Comparison of ENCODE assay signal across 17 cellular contexts in genomic region chr7:151542606-151543130, GRCh38. TPM values are rescaled to one million over a fixed set of nuclear protein-coding genes. Genes with fewer than 3 reads are reported as not detected.
DNase-seq lines count a peak whose midpoint lies in the region; ATAC-seq and TF ChIP-seq lines count a peak whose summit lies in the region.
"Had no signal": no experiment of that assay in that cellular context is flagged by ENCODE, and none has a peak within 500 bp of the region (broad histone marks: within the 10 kb centered on the region; RNA-seq: fewer than 3 reads in every experiment).

No MANE protein-coding gene starts in this region.

- H3K27ac ChIP-seq in GM23338 (ENCODE audit: low read depth) = no peak overlapping the region
- no peak overlapping the region for H3K27ac ChIP-seq in psoas muscle
- H3K27ac ChIP-seq: GM23248, HL-60 had no signal

- intact Hi-C loops in psoas muscle (cut with DNase I) = no loop called here
- intact Hi-C loops in activated naive CD4-positive, alpha-beta T cell treated with anti-CD3 and anti-CD28 coated beads for 36 hours (cut with micrococcal nuclease) = no loop called here

- no peaks in the 10 kb centered on the region; the same call in 2 of the 3 replicates for H3K9me3 Mint-ChIP-seq in GM23338
- no peaks in the 10 kb centered on the region for H3K9me3 Mint-ChIP-seq in activated naive CD4-positive, alpha-beta T cell treated with anti-CD3 and anti-CD28 coated beads for 36 hours
- H3K9me3 Mint-ChIP-seq: HFFc6 had no signal

- ATAC-seq in GM23338 (no peak), psoas muscle (peak; percentile 3 to 39 (median 21))

- H3K27me3 Mint-ChIP-seq in GM23338 (ENCODE audit: insufficient read depth, low read depth, poor library complexity) = peaks cover 2% of the 10 kb centered on the region
- peaks cover 3% of the 10 kb centered on the region for H3K27me3 Mint-ChIP-seq in activated naive CD4-positive, alpha-beta T cell treated with anti-CD3 and anti-CD28 coated beads for 36 hours (ENCODE audit: low read depth)

- CTCF ChIA-PET in activated naive CD4-positive, alpha-beta T cell treated with anti-CD3 and anti-CD28 coated beads for 36 hours (lab: Charles Lee) = no interaction called here

- no peak overlapping the region for H3K4me3 Mint-ChIP-seq in GM23338
- no peak overlapping the region for H3K4me3 Mint-ChIP-seq in activated naive CD4-positive, alpha-beta T cell treated with anti-CD3 and anti-CD28 coated beads for 36 hours
- H3K4me3 Mint-ChIP-seq: CD4-positive, CD25-positive, alpha-beta regulatory T cell; HFFc6 had no signal

- DNase-seq in GM23338 (ENCODE audit: low spot score) (no peak), LoVo (ENCODE audit: low spot score) (peak; percentile 58), cerebellar cortex (ENCODE audit: low spot score) (peak; percentile 66), psoas muscle (no peak), midbrain (lab: John Stamatoyannopoulos, UW) (no peak), NCI-H2196 (lab: John Stamatoyannopoulos, UW; ENCODE audit: unreplicated experiment) (no peak), inferior parietal cortex (ENCODE audit: extremely low spot score) (no peak)
- no peak for DNase-seq in activated naive CD4-positive, alpha-beta T cell treated with anti-CD3 and anti-CD28 coated beads for 36 hours
- DNase-seq: ACHN; BE2C; CD4-positive, CD25-positive, alpha-beta regulatory T cell; DMS153; GDM1; GM23248; HCEC 1CT; HFFc6 had no signal

- H3K36me3 Mint-ChIP-seq in GM23338 (ENCODE audit: low read depth) = no peaks in the 10 kb centered on the region
- no peaks in the 10 kb centered on the region for H3K36me3 Mint-ChIP-seq in activated naive CD4-positive, alpha-beta T cell treated with anti-CD3 and anti-CD28 coated beads for 36 hours (ENCODE audit: low read depth)
- H3K36me3 Mint-ChIP-seq: CD4-positive, CD25-positive, alpha-beta regulatory T cell had no signal

- H3K27me3 ChIP-seq in GM23338 (ENCODE audit: insufficient read depth) = no peaks in the 10 kb centered on the region
- H3K27me3 ChIP-seq in psoas muscle (ENCODE audit: insufficient read depth in 3 of 3, low read length in 2 of 3) = no peaks in the 10 kb centered on the region

- H3K4me1 Mint-ChIP-seq in GM23338 = peaks cover 16% of the 10 kb centered on the region
- peaks cover 7% of the 10 kb centered on the region for H3K4me1 Mint-ChIP-seq in activated naive CD4-positive, alpha-beta T cell treated with anti-CD3 and anti-CD28 coated beads for 36 hours (ENCODE audit: low read depth)

- no peaks in the 10 kb centered on the region for H4K20me1 ChIP-seq in GM23338 (replicated peaks; ENCODE audit: insufficient read depth)

- no peaks in the 10 kb centered on the region for H3F3A ChIP-seq in GM23338 (replicated peaks; ENCODE audit: low read depth)

- H3K9me3 ChIP-seq in psoas muscle = no peaks in the 10 kb centered on the region
- H3K9me3 ChIP-seq: BE2C had no signal

- no peak overlapping the region for H3K4me2 ChIP-seq in GM23338

- H3K79me2 ChIP-seq in GM23338 (replicated peaks; ENCODE audit: insufficient read depth) = no peaks in the 10 kb centered on the region

- H3K4me1 ChIP-seq in GM23338 (ENCODE audit: insufficient read depth) = no peaks in the 10 kb centered on the region
- peaks cover 13% of the 10 kb centered on the region for H3K4me1 ChIP-seq in psoas muscle

- H3K36me3 ChIP-seq in GM23338 (ENCODE audit: insufficient read depth) = no peaks in the 10 kb centered on the region
- no peaks in the 10 kb centered on the region for H3K36me3 ChIP-seq in psoas muscle (ENCODE audit: insufficient read depth in 1 of 2, low read depth in 1 of 2)
- H3K36me3 ChIP-seq: BE2C had no signal

- peak overlapping the region; percentile 78 for H2AFZ ChIP-seq in GM23338
- H2AFZ ChIP-seq: GM23248 had no signal

- H3K27ac Mint-ChIP-seq in GM23338 = no peak overlapping the region
- no peak overlapping the region for H3K27ac Mint-ChIP-seq in activated naive CD4-positive, alpha-beta T cell treated with anti-CD3 and anti-CD28 coated beads for 36 hours
- H3K27ac Mint-ChIP-seq: CD4-positive, CD25-positive, alpha-beta regulatory T cell; HFFc6 had no signal

- peaks cover 5% of the 10 kb centered on the region; the same call in 1 of the 2 replicates for H3K9me2 ChIP-seq in GM23338 (ENCODE audit: insufficient read depth)

- no peak overlapping the region for H3K4me3 ChIP-seq in GM23338
- H3K4me3 ChIP-seq in psoas muscle = no peak overlapping the region
- H3K4me3 ChIP-seq: GM23248 had no signal

- 53 to 73% (median 56%) methylated on average over 6 of the region's 6 CpGs for WGBS in psoas muscle, 3 donors

- TF ChIP-seq CTCF in GM23338 (conservative IDR thresholded peaks at IDR 0.05; ENCODE audit: low read depth in 2 of 2) = no peak
- no peak for TF ChIP-seq CTCF in psoas muscle (IDR thresholded peaks at IDR 0.05)

TF ChIP-seq in GM23338, 12 proteins besides CTCF, POLR2A, EP300 and RAD21:
- no peak for TF ChIP-seq EZH2 (IDR thresholded peaks at IDR 0.05; ENCODE audit: low read depth, unreplicated experiment)
- TF ChIP-seq ZNF331 (CRISPR knock-in tag; IDR thresholded peaks at IDR 0.05; ENCODE audit: low read depth) = no peak
- TF ChIP-seq ZNF114 (CRISPR knock-in tag; IDR thresholded peaks at IDR 0.05) = no peak
- TF ChIP-seq ETS1 (IDR thresholded peaks at IDR 0.05) = no peak
- TF ChIP-seq POLR2AphosphoS5 (IDR thresholded peaks at IDR 0.05; ENCODE audit: low read depth) = no peak
- TF ChIP-seq CREB1 (CRISPR knock-in tag; IDR thresholded peaks at IDR 0.05; ENCODE audit: low read depth) = no peak
- no peak for TF ChIP-seq JUNB (IDR thresholded peaks at IDR 0.05; ENCODE audit: unreplicated experiment)
- TF ChIP-seq EZH2phosphoT487 (IDR thresholded peaks at IDR 0.05; ENCODE audit: unreplicated experiment) = no peak
- TF ChIP-seq STAT1 (IDR thresholded peaks at IDR 0.05; ENCODE audit: unreplicated experiment) = no peak

RNA-seq across cellular contexts. Expression of gene RHEB, which starts 23.0 kb away (rescaled TPM):
- total RNA-seq in GM23338 (2014; rRNA removed; shearing (Covaris generic)) = 94.0 and 101 TPM in 2 replicates
- polyA plus RNA-seq in GM23338 (2016; fragmentation: Nextera tagmentation; extraction: Ambion mirVana) (209 and 239 TPM in 2 replicates), psoas muscle (100 to 1,000 TPM; 167 to 248 (median 176) TPM)
- total RNA-seq in psoas muscle = 100 to 1,000 TPM in 3 of 4 donors, 10 to 100 TPM in 1; 98.0 to 191 (median 142) TPM
- 10 to 100 TPM; 58.7 to 62.7 TPM for total RNA-seq in activated naive CD4-positive, alpha-beta T cell treated with anti-CD3 and anti-CD28 coated beads for 36 hours

Comparison
In these comparisons a context has a peak if more than half of its experiments do, and no peak if none do; other contexts are left out.
1. DNase-seq: peak in LoVo (single experiment) and cerebellar cortex (single experiment); none in GM23338 (single experiment), psoas muscle (0 of 2), midbrain (single experiment), activated naive CD4-positive, alpha-beta T cell treated with anti-CD3 and anti-CD28 coated beads for 36 hours (single experiment), NCI-H2196 (single experiment) and inferior parietal cortex (single experiment).